Comparison of ENCODE assay signal across 13 cellular contexts in genomic region chr5:76325326-76325725, GRCh38.
DNase-seq lines count a peak whose midpoint lies in the region; ATAC-seq and TF ChIP-seq lines count a peak whose summit lies in the region.
"Had no signal": no experiment of that assay in that cellular context is flagged by ENCODE, and none has a peak within 500 bp of the region (broad histone marks: within the 10 kb centered on the region; RNA-seq: fewer than 3 reads in every experiment).

No MANE protein-coding gene starts in this region.

- peaks cover 9% of the 10 kb centered on the region for H3K36me3 Mint-ChIP-seq in T-helper 2 cell treated with Interferon-gamma antibody and Interleukin-4, amounts not matched to agents 5 μg/mL and 100 μg/mL, for 36 hours (ENCODE audit: low read depth)
- peaks cover 13% of the 10 kb centered on the region for H3K36me3 Mint-ChIP-seq in neural progenitor cell
- no peaks in the 10 kb centered on the region for H3K36me3 Mint-ChIP-seq in stimulated activated memory B cell treated with anti-CD40 and anti-IgM and Interleukin-4, amounts not matched to agents 10 μg/mL and 1 μg/mL and 100 μg/mL, for 72 hours

- H4K20me1 ChIP-seq in MM.1S (ENCODE audit: insufficient read depth, low read length) (no peaks in the 10 kb centered on the region), neural progenitor cell (ENCODE audit: low read depth) (peaks cover 20% of the 10 kb centered on the region)

- H3K27ac ChIP-seq in MM.1S (ENCODE audit: low read length): peak overlapping the region; percentile 82
- H3K27ac ChIP-seq in effector memory CD4-positive, alpha-beta T cell (ENCODE audit: insufficient read depth, low read length, poor library complexity, severe bottlenecking): peak overlapping the region; percentile 61
- H3K27ac ChIP-seq in neural progenitor cell: no peak overlapping the region
- H3K27ac ChIP-seq: SJCRH30, WERI-Rb-1 had no signal

- H3K4me1 ChIP-seq in MM.1S (ENCODE audit: low read length): peaks cover 33% of the 10 kb centered on the region
- peaks cover 39% of the 10 kb centered on the region for H3K4me1 ChIP-seq in effector memory CD4-positive, alpha-beta T cell (ENCODE audit: control insufficient read depth, insufficient read depth, low read length, poor library complexity, severe bottlenecking)
- H3K4me1 ChIP-seq in neural progenitor cell: peaks cover 32% of the 10 kb centered on the region
- H3K4me1 ChIP-seq: SJCRH30 had no signal

- DNase-seq in T-helper 2 cell treated with Interferon-gamma antibody and Interleukin-4, amounts not matched to agents 5 μg/mL and 100 μg/mL, for 36 hours (ENCODE audit: low spot score): no peak
- no peak for DNase-seq in T-helper 2 cell
- DNase-seq in MM.1S: no peak
- no peak for DNase-seq in effector memory CD4-positive, alpha-beta T cell
- no peak for DNase-seq in neural progenitor cell (ENCODE audit: low spot score)
- DNase-seq in NCI-H1092 treated with DMSO at 0.1 percent for 48 hours (lab: John Stamatoyannopoulos, UW): no peak
- DNase-seq in inferior parietal cortex (ENCODE audit: extremely low spot score): no peak
- DNase-seq: left ventricle myocardium superior, NCI-H2171, SJCRH30, WERI-Rb-1 had no signal

- H2AFZ ChIP-seq in MM.1S (ENCODE audit: low read length): peak overlapping the region; percentile 59
- no peak overlapping the region for H2AFZ ChIP-seq in neural progenitor cell (replicated peaks)

- no peaks in the 10 kb centered on the region for H3K9me2 ChIP-seq in MM.1S (replicated peaks; ENCODE audit: insufficient read depth, low read length)

- H3K27me3 Mint-ChIP-seq in T-helper 2 cell treated with Interferon-gamma antibody and Interleukin-4, amounts not matched to agents 5 μg/mL and 100 μg/mL, for 36 hours (ENCODE audit: low read depth): peaks cover 5% of the 10 kb centered on the region
- H3K27me3 Mint-ChIP-seq in neural progenitor cell (ENCODE audit: insufficient read depth, low read depth): peaks cover 7% of the 10 kb centered on the region
- H3K27me3 Mint-ChIP-seq in stimulated activated memory B cell treated with anti-CD40 and anti-IgM and Interleukin-4, amounts not matched to agents 10 μg/mL and 1 μg/mL and 100 μg/mL, for 72 hours: peaks cover 38% of the 10 kb centered on the region

- no peaks in the 10 kb centered on the region for H3K9me3 ChIP-seq in MM.1S (replicated peaks; ENCODE audit: insufficient read depth, low read length)
- no peaks in the 10 kb centered on the region for H3K9me3 ChIP-seq in effector memory CD4-positive, alpha-beta T cell (ENCODE audit: control insufficient read depth, low read length)
- H3K9me3 ChIP-seq in neural progenitor cell (ENCODE audit: low read depth): no peaks in the 10 kb centered on the region
- H3K9me3 ChIP-seq: SJCRH30, thoracic aorta had no signal

- no peaks in the 10 kb centered on the region for H3K27me3 ChIP-seq in MM.1S (replicated peaks; ENCODE audit: insufficient read depth, low read length)
- no peaks in the 10 kb centered on the region for H3K27me3 ChIP-seq in effector memory CD4-positive, alpha-beta T cell (replicated peaks; ENCODE audit: control insufficient read depth, insufficient read depth, low read length, poor library complexity, severe bottlenecking)
- H3K27me3 ChIP-seq in neural progenitor cell: peaks cover 28% of the 10 kb centered on the region

- H3K79me2 ChIP-seq in MM.1S (ENCODE audit: low read length) (no peaks in the 10 kb centered on the region), neural progenitor cell (ENCODE audit: low read depth) (no peaks in the 10 kb centered on the region)

- peak overlapping the region; percentile 75 for H3K4me3 Mint-ChIP-seq in T-helper 2 cell treated with Interferon-gamma antibody and Interleukin-4, amounts not matched to agents 5 μg/mL and 100 μg/mL, for 36 hours
- no peak overlapping the region for H3K4me3 Mint-ChIP-seq in neural progenitor cell
- H3K4me3 Mint-ChIP-seq in stimulated activated memory B cell treated with anti-CD40 and anti-IgM and Interleukin-4, amounts not matched to agents 10 μg/mL and 1 μg/mL and 100 μg/mL, for 72 hours: no peak overlapping the region

- H3F3A ChIP-seq in MM.1S (ENCODE audit: insufficient read depth, low read length) (peaks cover 26% of the 10 kb centered on the region), neural progenitor cell (ENCODE audit: low read depth) (peaks cover 27% of the 10 kb centered on the region)

- peak overlapping the region; percentile 40 for H3K9ac ChIP-seq in MM.1S (ENCODE audit: low read length)
- no peak overlapping the region for H3K9ac ChIP-seq in neural progenitor cell

- H3K27ac Mint-ChIP-seq in T-helper 2 cell treated with Interferon-gamma antibody and Interleukin-4, amounts not matched to agents 5 μg/mL and 100 μg/mL, for 36 hours: peak overlapping the region; percentile 89
- no peak overlapping the region for H3K27ac Mint-ChIP-seq in neural progenitor cell
- H3K27ac Mint-ChIP-seq in stimulated activated memory B cell treated with anti-CD40 and anti-IgM and Interleukin-4, amounts not matched to agents 10 μg/mL and 1 μg/mL and 100 μg/mL, for 72 hours: no peak overlapping the region

- no peak for ATAC-seq in stimulated activated memory B cell treated with anti-CD40 and anti-IgM and Interleukin-4, amounts not matched to agents 10 μg/mL and 1 μg/mL and 100 μg/mL, for 72 hours

- H3K4me2 ChIP-seq in MM.1S (ENCODE audit: low read depth, low read length) (peak overlapping the region; percentile 61), neural progenitor cell (peak overlapping the region; percentile 72)

- H3K36me3 ChIP-seq in MM.1S (replicated peaks; ENCODE audit: insufficient read depth, low read length): no peaks in the 10 kb centered on the region
- H3K36me3 ChIP-seq in effector memory CD4-positive, alpha-beta T cell (ENCODE audit: control insufficient read depth, insufficient read depth, low read length): no peaks in the 10 kb centered on the region
- no peaks in the 10 kb centered on the region for H3K36me3 ChIP-seq in neural progenitor cell
- H3K36me3 ChIP-seq: SJCRH30, thoracic aorta, WERI-Rb-1 had no signal

- H3K4me3 ChIP-seq in MM.1S (ENCODE audit: low read length) (peak overlapping the region; percentile 6; the same call in 1 of the 2 replicates), neural progenitor cell (peak overlapping the region; percentile 34)
- H3K4me3 ChIP-seq in effector memory CD4-positive, alpha-beta T cell (ENCODE audit: insufficient read depth, low read depth, low read length, poor library complexity, severe bottlenecking): no peak overlapping the region
- H3K4me3 ChIP-seq: SJCRH30, thoracic aorta had no signal

- peaks cover 12% of the 10 kb centered on the region for H3K9me3 Mint-ChIP-seq in T-helper 2 cell treated with Interferon-gamma antibody and Interleukin-4, amounts not matched to agents 5 μg/mL and 100 μg/mL, for 36 hours
- H3K9me3 Mint-ChIP-seq in neural progenitor cell: peaks cover 15% of the 10 kb centered on the region
- peaks cover 14% of the 10 kb centered on the region for H3K9me3 Mint-ChIP-seq in stimulated activated memory B cell treated with anti-CD40 and anti-IgM and Interleukin-4, amounts not matched to agents 10 μg/mL and 1 μg/mL and 100 μg/mL, for 72 hours

- TF ChIP-seq CTCF in MM.1S (IDR thresholded peaks at IDR 0.05; ENCODE audit: low read length): no peak
- TF ChIP-seq CTCF in neural progenitor cell (IDR thresholded peaks at IDR 0.05): no peak

- H3K4me1 Mint-ChIP-seq in T-helper 2 cell treated with Interferon-gamma antibody and Interleukin-4, amounts not matched to agents 5 μg/mL and 100 μg/mL, for 36 hours (ENCODE audit: low read depth): peaks cover 67% of the 10 kb centered on the region
- peaks cover 42% of the 10 kb centered on the region for H3K4me1 Mint-ChIP-seq in neural progenitor cell
- no peaks in the 10 kb centered on the region for H3K4me1 Mint-ChIP-seq in stimulated activated memory B cell treated with anti-CD40 and anti-IgM and Interleukin-4, amounts not matched to agents 10 μg/mL and 1 μg/mL and 100 μg/mL, for 72 hours
